Comparison of ENCODE assay signal across 25 cellular contexts in genomic region chrX:109697855-109698254, GRCh38.
"Had no signal": no experiment of that assay in that cellular context is flagged by ENCODE, and none has a peak within 500 bp of the region (broad histone marks: within the 10 kb centered on the region; RNA-seq: fewer than 3 reads in every experiment).

No MANE protein-coding gene starts in this region.

- H3K27me3 Mint-ChIP-seq: naive thymus-derived CD4-positive, alpha-beta T cell; stimulated activated naive B cell treated with anti-CD40 and anti-IgM and Interleukin-4, amounts not matched to agents 10 μg/mL and 1 μg/mL and 100 μg/mL, for 72 hours; stimulated activated naive CD8-positive, alpha-beta T cell treated with anti-CD3 and anti-CD28 coated beads, Interleukin-15, Interleukin-2, amounts not matched to agents 100 ng/mL and 50 ng/mL, for 24 hours had no signal

- H3K27me3 ChIP-seq: neural progenitor cell, right atrium auricular region, sigmoid colon, stomach, thyroid gland, transverse colon, upper lobe of left lung, vagina had no signal

- H3K27ac Mint-ChIP-seq: naive thymus-derived CD4-positive, alpha-beta T cell; natural killer cell; neural progenitor cell; stimulated activated effector memory CD8-positive, alpha-beta T cell treated with anti-CD3 and anti-CD28 coated beads, Interleukin-12 subunit alpha, Interleukin-12 subunit beta, amount 100 ng/mL, for 72 hours; stimulated activated naive B cell treated with anti-CD40 and anti-IgM and Interleukin-4, amounts not matched to agents 10 μg/mL and 1 μg/mL and 100 μg/mL, for 72 hours; stimulated activated naive CD8-positive, alpha-beta T cell treated with anti-CD3 and anti-CD28 coated beads, Interleukin-15, Interleukin-2, amounts not matched to agents 100 ng/mL and 50 ng/mL, for 24 hours had no signal

- H3K4me2 ChIP-seq: neural progenitor cell had no signal

- H3K4me3 Mint-ChIP-seq: naive thymus-derived CD4-positive, alpha-beta T cell; natural killer cell; nephron; neural progenitor cell; stimulated activated effector memory CD8-positive, alpha-beta T cell treated with anti-CD3 and anti-CD28 coated beads, Interleukin-12 subunit alpha, Interleukin-12 subunit beta, amount 100 ng/mL, for 72 hours; stimulated activated naive B cell treated with anti-CD40 and anti-IgM and Interleukin-4, amounts not matched to agents 10 μg/mL and 1 μg/mL and 100 μg/mL, for 72 hours; stimulated activated naive CD8-positive, alpha-beta T cell treated with anti-CD3 and anti-CD28 coated beads, Interleukin-15, Interleukin-2, amounts not matched to agents 100 ng/mL and 50 ng/mL, for 24 hours had no signal

- H2AFZ ChIP-seq: neural progenitor cell had no signal

- ATAC-seq: naive thymus-derived CD4-positive, alpha-beta T cell; natural killer cell; pancreas; stimulated activated effector memory CD8-positive, alpha-beta T cell treated with anti-CD3 and anti-CD28 coated beads, Interleukin-12 subunit alpha, Interleukin-12 subunit beta, amount 100 ng/mL, for 72 hours; stimulated activated naive B cell treated with anti-CD40 and anti-IgM and Interleukin-4, amounts not matched to agents 10 μg/mL and 1 μg/mL and 100 μg/mL, for 72 hours had no signal

- H3K27ac ChIP-seq: neural progenitor cell, pancreas, right atrium auricular region, sigmoid colon, stomach, thoracic aorta, thyroid gland, transverse colon, upper lobe of left lung, vagina had no signal

- H3K4me1 ChIP-seq: neural progenitor cell, pancreas, right atrium auricular region, sigmoid colon, thyroid gland, transverse colon, upper lobe of left lung, vagina had no signal

- H3K9me3 Mint-ChIP-seq: natural killer cell; nephron; stimulated activated effector memory CD8-positive, alpha-beta T cell treated with anti-CD3 and anti-CD28 coated beads, Interleukin-12 subunit alpha, Interleukin-12 subunit beta, amount 100 ng/mL, for 72 hours; stimulated activated naive B cell treated with anti-CD40 and anti-IgM and Interleukin-4, amounts not matched to agents 10 μg/mL and 1 μg/mL and 100 μg/mL, for 72 hours; stimulated activated naive CD8-positive, alpha-beta T cell treated with anti-CD3 and anti-CD28 coated beads, Interleukin-15, Interleukin-2, amounts not matched to agents 100 ng/mL and 50 ng/mL, for 24 hours had no signal

- H3K36me3 Mint-ChIP-seq: natural killer cell had no signal

- H3K9me3 ChIP-seq: pancreas, right atrium auricular region, right lobe of liver, sigmoid colon, stomach, thoracic aorta, thyroid gland, transverse colon, upper lobe of left lung, vagina had no signal

- DNase-seq: naive thymus-derived CD4-positive, alpha-beta T cell; natural killer cell; nucleus accumbens; pancreas; retina; right lobe of liver; sigmoid colon; small intestine; stimulated activated CD4-positive, alpha-beta T cell treated with anti-CD3 and anti-CD28 coated beads, Interleukin-15, amount 100 ng/mL, for 24 hours; stimulated activated CD4-positive, alpha-beta T cell treated with anti-CD3 and anti-CD28 coated beads, Interleukin-2, amount 100 ng/mL, for 24 hours; stimulated activated CD4-positive, alpha-beta T cell treated with anti-CD3 and anti-CD28 coated beads, Interleukin-2, amount 100 ng/mL, for 48 hours; stimulated activated CD4-positive, alpha-beta T cell treated with anti-CD3 and anti-CD28 coated beads, Interleukin-4, amount 100 ng/mL, for 24 hours; stimulated activated naive B cell treated with anti-CD40 and anti-IgM and Interleukin-4, amounts not matched to agents 10 μg/mL and 1 μg/mL and 100 μg/mL, for 72 hours; stimulated activated naive CD4-positive, alpha-beta T cell treated with Interleukin-2 at 50 U/mL for 16 hours; stomach; thyroid gland; transverse colon; upper lobe of left lung had no signal

- H3K36me3 ChIP-seq: neural progenitor cell, pancreas, right atrium auricular region, right lobe of liver, sigmoid colon, stomach, thoracic aorta, thyroid gland, transverse colon, upper lobe of left lung, vagina had no signal

- H3K4me3 ChIP-seq: neural progenitor cell, pancreas, right atrium auricular region, sigmoid colon, stomach, thoracic aorta, thyroid gland, transverse colon, upper lobe of left lung, vagina had no signal
